In the genomic region with DNA sequence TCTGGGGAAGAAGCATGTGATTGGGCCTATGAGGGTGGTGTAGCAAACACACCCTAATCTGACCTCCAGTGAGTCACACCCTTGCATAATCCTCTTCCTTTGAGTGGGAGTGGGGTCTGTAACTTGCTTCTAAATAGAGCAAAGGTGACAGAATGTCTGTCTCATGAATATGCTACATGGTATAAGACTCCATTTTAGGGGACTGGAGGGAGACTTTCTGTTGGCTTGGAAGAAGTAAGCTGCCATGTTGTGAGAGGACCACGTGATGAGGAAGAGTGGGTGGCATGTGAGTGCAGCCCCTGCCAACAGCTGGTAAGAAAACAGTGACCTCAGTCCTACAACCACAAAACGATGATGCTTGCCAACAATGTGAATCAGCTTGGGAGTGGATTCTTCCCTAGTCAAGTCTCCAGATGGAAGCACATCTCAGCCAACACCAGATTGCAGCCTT, we compare ENCODE assay signal across 10 cellular contexts. TPM values are rescaled to one million over a fixed set of nuclear protein-coding genes. Genes with fewer than 3 reads are reported as not detected.
DNase-seq lines count a peak whose midpoint lies in the region; ATAC-seq, FAIRE-seq and TF ChIP-seq lines count a peak whose summit lies in the region.
"Had no signal": no experiment of that assay in that cellular context is flagged by ENCODE, and none has a peak within 500 bp of the region (broad histone marks: within the 10 kb centered on the region; RNA-seq: fewer than 3 reads in every experiment).

No MANE protein-coding gene starts in this region.

- H2BK5ac ChIP-seq in neuronal stem cell (ENCODE audit: low read length): no peak overlapping the region

- no peak for FAIRE-seq in K562 (lab: Jason Lieb, UNC)

- POLR2A ChIA-PET in K562 (lab: Yijun Ruan, JAX): interaction anchor here (0.7 kb wide), 1 partner anchor 525 kb away, joined by 4 read pairs; no protein-coding TSS in a partner anchor

- peaks cover 13% of the 10 kb centered on the region for H3K9me3 Mint-ChIP-seq in activated CD4-positive, alpha-beta T cell treated with anti-CD3 and anti-CD28 coated beads, Interleukin-2, amount 10 ng/mL, durations not matched to agents 24 days and 14 days
- H3K9me3 Mint-ChIP-seq: CD4-positive, alpha-beta T cell had no signal

- H3K4me3 ChIP-seq in K562 (no peak overlapping the region), osteoblast (ENCODE audit: insufficient read depth, low read length) (no peak overlapping the region), neuronal stem cell (ENCODE audit: low read length in 2 of 2) (no peak overlapping the region)

- H3K27me3 Mint-ChIP-seq in activated CD4-positive, alpha-beta T cell treated with anti-CD3 and anti-CD28 coated beads, Interleukin-2, amount 10 ng/mL, durations not matched to agents 24 days and 14 days: peaks cover 8% of the 10 kb centered on the region
- H3K27me3 Mint-ChIP-seq: CD4-positive, alpha-beta T cell had no signal

- H3K4ac ChIP-seq in neuronal stem cell (ENCODE audit: low read length): no peak overlapping the region

- H3K23ac ChIP-seq in neuronal stem cell (ENCODE audit: low read depth, low read length, poor library complexity): no peak overlapping the region

- CTCF ChIA-PET in K562 (lab: Yijun Ruan, JAX; ENCODE audit: low intra/inter-chr PET ratio): no interaction called here

- no peak overlapping the region for H2BK120ac ChIP-seq in neuronal stem cell (ENCODE audit: low read depth, low read length)

- H3K36me3 Mint-ChIP-seq in activated CD4-positive, alpha-beta T cell treated with anti-CD3 and anti-CD28 coated beads, Interleukin-2, amount 10 ng/mL, durations not matched to agents 24 days and 14 days (ENCODE audit: low read depth): peaks cover 2% of the 10 kb centered on the region

- H3K9me3 ChIP-seq in K562 (replicated peaks; ENCODE audit: control insufficient read depth, insufficient read depth, low read depth, low read length) (no peaks in the 10 kb centered on the region), osteoblast (ENCODE audit: low read depth, low read length) (no peaks in the 10 kb centered on the region), neuronal stem cell (replicated peaks in 1 of 2; ENCODE audit: control insufficient read depth in 2 of 2, insufficient read depth in 1 of 2, low read depth in 1 of 2, low read length in 2 of 2) (no peaks in the 10 kb centered on the region)

- 0% methylated on average over 2 of the region's 2 CpGs for WGBS in K562 (ENCODE audit: insufficient coverage, low coverage, missing lambda C conversion rate)
- WGBS in neuronal stem cell (ENCODE audit: extremely low coverage in 2 of 2, insufficient read length in 2 of 2, insufficient replicate concordance in 1 of 2), 2 donors: no CpG with 5 or more reads among the region's 2 CpGs

- H3K4me1 ChIP-seq in K562 (replicated peaks in 1 of 2; ENCODE audit: control insufficient read depth in 2 of 2, insufficient read depth in 2 of 2, low read length in 2 of 2) (peaks cover 0 to 12% of the 10 kb centered on the region in 2 experiments; a peak in 3 of 5 replicates), osteoblast (ENCODE audit: insufficient read depth, low read length) (peaks cover 31% of the 10 kb centered on the region), neuronal stem cell (ENCODE audit: control insufficient read depth in 2 of 2, insufficient read depth in 1 of 2, low read depth in 1 of 2, low read length in 2 of 2) (peaks cover 2 to 4% of the 10 kb centered on the region in 2 donors)

- peak overlapping the region; percentile 83 for H3K27ac Mint-ChIP-seq in activated CD4-positive, alpha-beta T cell treated with anti-CD3 and anti-CD28 coated beads, Interleukin-2, amount 10 ng/mL, durations not matched to agents 24 days and 14 days
- H3K27ac Mint-ChIP-seq: CD4-positive, alpha-beta T cell had no signal

- H2BK15ac ChIP-seq in neuronal stem cell (ENCODE audit: low read length): no peak overlapping the region

- ATAC-seq in K562: no peak

- no peak overlapping the region; the same call in 2 of the 3 replicates for H3K27ac ChIP-seq in K562 (ENCODE audit: extremely low read depth, low read depth, low read length)
- H3K27ac ChIP-seq in osteoblast (ENCODE audit: low read depth, low read length): peak overlapping the region; percentile 77
- H3K27ac ChIP-seq in neuronal stem cell (replicated peaks; ENCODE audit: low read length): no peak overlapping the region

- no peak for DNase-seq in activated CD4-positive, alpha-beta T cell treated with anti-CD3 and anti-CD28 coated beads, Interleukin-2, amount 10 ng/mL, durations not matched to agents 24 days and 14 days
- no peak for DNase-seq in activated CD4-positive, alpha-beta T cell treated with anti-CD3 and anti-CD28 coated beads for 4 hours
- DNase-seq in M059J (ENCODE audit: low read depth) (peak; percentile 94), K562 (ENCODE audit: extremely low read depth in 1 of 4, low spot score in 3 of 4) (peak in 1 of 4 experiments; percentile 24), osteoblast (ENCODE audit: insufficient read length, low spot score, missing footprints) (peak; percentile 87), NCI-H82 (lab: John Stamatoyannopoulos, UW) (no peak), neuronal stem cell (ENCODE audit: low spot score) (no peak), SHP77 (lab: John Stamatoyannopoulos, UW) (no peak)
- DNase-seq: CD4-positive, alpha-beta T cell; NCI-H526 had no signal

- H3K18ac ChIP-seq in neuronal stem cell (ENCODE audit: low read length): no peak overlapping the region

- H4K91ac ChIP-seq in neuronal stem cell (ENCODE audit: low read depth, low read length, poor library complexity): no peak overlapping the region

- H3K4me2 ChIP-seq in K562 (ENCODE audit: insufficient read depth, low read length) (no peak overlapping the region), osteoblast (ENCODE audit: insufficient read depth, low read length) (peak overlapping the region; percentile 10), neuronal stem cell (ENCODE audit: insufficient read depth, low read length, poor library complexity, severe bottlenecking) (no peak overlapping the region)

- TF ChIP-seq CTCF in K562 (IDR thresholded peaks at IDR 0.05 in 2 of 3, conservative IDR thresholded peaks at IDR 0.05 in 1 of 3; ENCODE audit: insufficient read depth in 2 of 3, low read depth in 1 of 3, low read length in 3 of 3): no peak
- no peak for TF ChIP-seq CTCF in osteoblast (IDR thresholded peaks at IDR 0.05; ENCODE audit: extremely low read depth, low read depth, low read length)

- intact Hi-C loops in activated CD4-positive, alpha-beta T cell treated with anti-CD3 and anti-CD28 coated beads, Interleukin-2, amount 10 ng/mL, durations not matched to agents 24 days and 14 days (cut with micrococcal nuclease): no loop called here
- intact Hi-C loops in K562 (cut with micrococcal nuclease): no loop called here

- H3K9me1 ChIP-seq in K562 (ENCODE audit: control insufficient read depth, insufficient read depth, low read length): no peaks in the 10 kb centered on the region

- H3K79me2 ChIP-seq in K562 (ENCODE audit: control insufficient read depth, insufficient read depth, low read length): no peaks in the 10 kb centered on the region
- H3K79me2 ChIP-seq in osteoblast (ENCODE audit: insufficient read depth, low read length): peaks cover 9% of the 10 kb centered on the region

- H3K79me1 ChIP-seq in neuronal stem cell (ENCODE audit: low read depth, low read length): no peaks in the 10 kb centered on the region

- TF ChIP-seq RAD21 in K562 (CRISPR knock-in tag; conservative IDR thresholded peaks at IDR 0.05 in 1 of 2, IDR thresholded peaks at IDR 0.05 in 1 of 2): no peak

- TF ChIP-seq EP300 in K562 (IDR thresholded peaks at IDR 0.05; ENCODE audit: low read length): no peak

- no TSS peak for BruUV-seq in K562 (replicated peaks; lab: Mats Ljungman, UMichigan)

- H3K27me3 ChIP-seq in K562 (ENCODE audit: control insufficient read depth in 2 of 2, insufficient read depth in 2 of 2, low read length in 2 of 2) (peaks cover 2 to 4% of the 10 kb centered on the region in 2 experiments; a peak in 2 of 5 replicates), osteoblast (ENCODE audit: insufficient read depth, low read length) (no peaks in the 10 kb centered on the region), neuronal stem cell (ENCODE audit: control insufficient read depth in 3 of 3, insufficient read depth in 3 of 3, low read depth in 1 of 3, low read length in 3 of 3) (peaks cover 0 to 10% (median 3%) of the 10 kb centered on the region in 3 experiments)

- TF ChIP-seq POLR2A in K562 (conservative IDR thresholded peaks at IDR 0.05): no peak

- no peak overlapping the region for H3K4me3 Mint-ChIP-seq in activated CD4-positive, alpha-beta T cell treated with anti-CD3 and anti-CD28 coated beads, Interleukin-2, amount 10 ng/mL, durations not matched to agents 24 days and 14 days

- 0 out of 2 replicates have a peak overlapping the region, but pooled peaks have one; percentile 21 for H2AFZ ChIP-seq in K562 (ENCODE audit: low read depth, low read length)
- H2AFZ ChIP-seq in osteoblast (ENCODE audit: low read length): peak overlapping the region; percentile 72
- H2AFZ ChIP-seq in neuronal stem cell (ENCODE audit: low read length): no peak overlapping the region

- H2AK5ac ChIP-seq in neuronal stem cell (ENCODE audit: low read depth, low read length): no peak overlapping the region

- no peak overlapping the region for H2BK12ac ChIP-seq in neuronal stem cell (ENCODE audit: low read length)

- in situ Hi-C loops in K562 (cut with MboI): no loop called here

- H3K9ac ChIP-seq in K562 (ENCODE audit: insufficient read depth in 1 of 2, low read depth in 2 of 2, low read length in 2 of 2): no peak overlapping the region
- H3K9ac ChIP-seq in neuronal stem cell (ENCODE audit: low read depth, low read length, poor library complexity): no peak overlapping the region

- no peak overlapping the region for H4K8ac ChIP-seq in neuronal stem cell (ENCODE audit: low read depth, low read length)

- peaks cover 23% of the 10 kb centered on the region for H3K4me1 Mint-ChIP-seq in activated CD4-positive, alpha-beta T cell treated with anti-CD3 and anti-CD28 coated beads, Interleukin-2, amount 10 ng/mL, durations not matched to agents 24 days and 14 days

- H3K14ac ChIP-seq in neuronal stem cell (ENCODE audit: low read length): no peak overlapping the region

- H4K20me1 ChIP-seq in K562 (replicated peaks; ENCODE audit: control insufficient read depth, insufficient read depth, low read length) (no peaks in the 10 kb centered on the region), osteoblast (ENCODE audit: insufficient read depth, low read length) (no peaks in the 10 kb centered on the region)

- H3K36me3 ChIP-seq in K562 (ENCODE audit: control insufficient read depth, insufficient read depth, low read length): no peaks in the 10 kb centered on the region
- no peaks in the 10 kb centered on the region for H3K36me3 ChIP-seq in osteoblast (ENCODE audit: insufficient read depth, low read length)
- H3K36me3 ChIP-seq in neuronal stem cell (replicated peaks in 1 of 2; ENCODE audit: control insufficient read depth in 2 of 2, insufficient read depth in 2 of 2, low read length in 2 of 2): no peaks in the 10 kb centered on the region

RNA-seq across cellular contexts. Expression of a gene that starts 3.7 kb away (rescaled TPM):
- total RNA-seq in activated CD4-positive, alpha-beta T cell treated with anti-CD3 and anti-CD28 coated beads, Interleukin-2, amount 10 ng/mL, durations not matched to agents 24 days and 14 days: 2.1 and 3.2 TPM in 2 replicates
- total RNA-seq in M059J (2014; rRNA removed; shearing (Covaris generic)): 1.2 and 3.7 TPM in 2 replicates
- 1.0 and 1.2 TPM in 2 replicates for total RNA-seq in K562 (2011; cell fraction: chromatin; rRNA removed; ENCODE audit: low replicate concordance)
- total RNA-seq in K562 (2011; cell fraction: nucleolus; rRNA removed): 0.26 TPM in 1 of 2 replicates, not detected in the other
- 0.38 and 0.59 TPM in 2 replicates for total RNA-seq in K562 (2011; cell fraction: nucleoplasm; rRNA removed)
- total RNA-seq in K562 (2014; rRNA removed) (0.59 and 0.78 TPM in 2 replicates), K562 (2014; rRNA removed; fragmentation: Illumina TruSeq; extraction: Trizol) (0.91 and 0.96 TPM in 2 replicates), K562 (2015; rRNA removed; fragmentation: Illumina TruSeq; extraction: Trizol) (0.79 and 1.3 TPM in 2 replicates), K562 (2021) (0.93 and 1.1 TPM in 2 replicates), osteoblast (5.8 and 6.5 TPM in 2 replicates)
- polyA plus RNA-seq in K562 (2011; rRNA removed) (0.66 and 1.3 TPM in 2 replicates), K562 (2014; fragmentation: Illumina TruSeq; extraction: Trizol) (0.68 and 1.4 TPM in 2 replicates), K562 (2014; fragmentation: Nextera tagmentation; extraction: Ambion mirVana) (1 to 10 TPM; 1.2 to 1.9 TPM), K562 (2014; rRNA removed) (0.60 and 2.2 TPM in 2 replicates)
- 0.21 and 0.32 TPM in 2 replicates for polyA plus RNA-seq in K562 (2011; cell fraction: cytosol; rRNA removed)
- 0.70 and 1.0 TPM in 2 replicates for polyA plus RNA-seq in K562 (2011; cell fraction: nucleus; rRNA removed)
- 0.94 and 1.9 TPM in 2 replicates for polyA plus RNA-seq in K562 (2012)
- 0.36 and 0.88 TPM in 2 replicates for polyA minus RNA-seq in K562 (2011; rRNA and poly(A)+ RNA removed)
- not detected in 2 replicates for polyA minus RNA-seq in K562 (2011; cell fraction: cytosol; rRNA and poly(A)+ RNA removed)
- polyA minus RNA-seq in K562 (2011; cell fraction: nucleus; rRNA and poly(A)+ RNA removed): 0.40 and 0.44 TPM in 2 replicates
- 5.2 TPM for polyA plus RNA-seq in neuronal stem cell (2013, experiment 1 of 2)
- 5.9 TPM for polyA plus RNA-seq in neuronal stem cell (2013, experiment 2 of 2)

RNA-seq across cellular contexts. Expression of a gene that starts 3.8 kb away (rescaled TPM):
- 8.1 and 8.5 TPM in 2 replicates for total RNA-seq in activated CD4-positive, alpha-beta T cell treated with anti-CD3 and anti-CD28 coated beads, Interleukin-2, amount 10 ng/mL, durations not matched to agents 24 days and 14 days
- total RNA-seq in M059J (2014; rRNA removed; shearing (Covaris generic)): 12.4 and 15.4 TPM in 2 replicates
- 3.1 and 7.0 TPM in 2 replicates for total RNA-seq in K562 (2011; cell fraction: chromatin; rRNA removed; ENCODE audit: low replicate concordance)
- total RNA-seq in K562 (2011; cell fraction: nucleolus; rRNA removed): 1.7 and 2.1 TPM in 2 replicates
- total RNA-seq in K562 (2011; cell fraction: nucleoplasm; rRNA removed): 1.7 and 2.1 TPM in 2 replicates
- total RNA-seq in K562 (2014; rRNA removed): 3.4 and 4.9 TPM in 2 replicates
- 5.3 and 5.6 TPM in 2 replicates for total RNA-seq in K562 (2014; rRNA removed; fragmentation: Illumina TruSeq; extraction: Trizol)
- total RNA-seq in K562 (2015; rRNA removed; fragmentation: Illumina TruSeq; extraction: Trizol): 4.3 and 5.0 TPM in 2 replicates
- total RNA-seq in K562 (2021): 4.8 and 5.5 TPM in 2 replicates
- 4.9 and 6.8 TPM in 2 replicates for polyA plus RNA-seq in K562 (2011; rRNA removed)
- polyA plus RNA-seq in K562 (2011; cell fraction: cytosol; rRNA removed): 1.4 and 2.7 TPM in 2 replicates
- polyA plus RNA-seq in K562 (2011; cell fraction: nucleus; rRNA removed): 3.0 and 4.2 TPM in 2 replicates
- 4.6 and 7.3 TPM in 2 replicates for polyA plus RNA-seq in K562 (2012)
- polyA plus RNA-seq in K562 (2014; fragmentation: Illumina TruSeq; extraction: Trizol): 3.7 and 4.8 TPM in 2 replicates
- polyA plus RNA-seq in K562 (2014; fragmentation: Nextera tagmentation; extraction: Ambion mirVana): 1 to 10 TPM; 1.5 to 1.8 TPM
- 3.9 and 6.0 TPM in 2 replicates for polyA plus RNA-seq in K562 (2014; rRNA removed)
- polyA minus RNA-seq in K562 (2011; rRNA and poly(A)+ RNA removed): 6.3 and 7.0 TPM in 2 replicates
- 2.8 and 4.7 TPM in 2 replicates for polyA minus RNA-seq in K562 (2011; cell fraction: cytosol; rRNA and poly(A)+ RNA removed)
- 3.1 and 6.1 TPM in 2 replicates for polyA minus RNA-seq in K562 (2011; cell fraction: nucleus; rRNA and poly(A)+ RNA removed)
- 27.1 and 33.9 TPM in 2 replicates for total RNA-seq in osteoblast
- polyA plus RNA-seq in neuronal stem cell (2013, experiment 1 of 2): 12.3 TPM
- 11.5 TPM for polyA plus RNA-seq in neuronal stem cell (2013, experiment 2 of 2)

Comparison
In these comparisons a context has a peak if more than half of its experiments do, and no peak if none do; other contexts are left out.
1. DNase-seq: peak in M059J (single experiment) and osteoblast (single experiment); none in activated CD4-positive, alpha-beta T cell treated with anti-CD3 and anti-CD28 coated beads, Interleukin-2, amount 10 ng/mL, durations not matched to agents 24 days and 14 days (single experiment), activated CD4-positive, alpha-beta T cell treated with anti-CD3 and anti-CD28 coated beads for 4 hours (0 of 2), NCI-H82 (single experiment), neuronal stem cell (single experiment) and SHP77 (0 of 2).